Comparison of ENCODE assay signal across 1 cellular context in the genomic region with DNA sequence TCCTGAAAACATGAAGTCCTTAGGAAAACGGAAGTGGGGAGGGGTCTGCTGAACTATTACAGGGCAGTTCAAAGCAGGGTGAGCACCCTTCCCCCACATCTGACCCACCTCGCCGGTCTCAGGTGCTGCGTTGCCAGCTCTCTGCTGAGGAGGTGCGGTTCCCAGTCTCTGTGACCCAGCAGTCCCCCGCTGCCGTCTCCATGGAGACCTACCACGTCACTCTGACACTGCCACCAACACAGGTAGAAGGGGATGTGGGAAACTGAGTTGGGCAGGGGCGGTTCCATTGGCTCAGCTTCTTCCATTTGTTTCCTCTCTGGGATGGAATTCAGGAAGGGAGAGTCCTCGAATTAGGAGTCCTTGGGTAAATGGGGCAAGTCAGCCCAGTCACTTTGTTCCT.
TF ChIP-seq lines count a peak whose summit lies in the region.

No MANE protein-coding gene starts in this region.

TF ChIP-seq in GM23338, 12 proteins besides CTCF, POLR2A, EP300 and RAD21:
- TF ChIP-seq, protein P1, sequence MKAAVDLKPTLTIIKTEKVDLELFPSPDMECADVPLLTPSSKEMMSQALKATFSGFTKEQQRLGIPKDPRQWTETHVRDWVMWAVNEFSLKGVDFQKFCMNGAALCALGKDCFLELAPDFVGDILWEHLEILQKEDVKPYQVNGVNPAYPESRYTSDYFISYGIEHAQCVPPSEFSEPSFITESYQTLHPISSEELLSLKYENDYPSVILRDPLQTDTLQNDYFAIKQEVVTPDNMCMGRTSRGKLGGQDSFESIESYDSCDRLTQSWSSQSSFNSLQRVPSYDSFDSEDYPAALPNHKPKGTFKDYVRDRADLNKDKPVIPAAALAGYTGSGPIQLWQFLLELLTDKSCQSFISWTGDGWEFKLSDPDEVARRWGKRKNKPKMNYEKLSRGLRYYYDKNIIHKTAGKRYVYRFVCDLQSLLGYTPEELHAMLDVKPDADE (IDR thresholded peaks at IDR 0.05) = no peak
- no peak for TF ChIP-seq ZNF331 (CRISPR knock-in tag; IDR thresholded peaks at IDR 0.05; ENCODE audit: low read depth)
- TF ChIP-seq POLR2AphosphoS5 (IDR thresholded peaks at IDR 0.05; ENCODE audit: low read depth) = no peak
- no peak for TF ChIP-seq CREB1 (CRISPR knock-in tag; IDR thresholded peaks at IDR 0.05; ENCODE audit: low read depth)
- TF ChIP-seq STAT1 (IDR thresholded peaks at IDR 0.05; ENCODE audit: unreplicated experiment) = no peak
- no peak for TF ChIP-seq EZH2 (IDR thresholded peaks at IDR 0.05; ENCODE audit: low read depth, unreplicated experiment)
- no peak for TF ChIP-seq NANOG (IDR thresholded peaks at IDR 0.05; ENCODE audit: borderline replicate concordance)
- TF ChIP-seq, protein P2, sequence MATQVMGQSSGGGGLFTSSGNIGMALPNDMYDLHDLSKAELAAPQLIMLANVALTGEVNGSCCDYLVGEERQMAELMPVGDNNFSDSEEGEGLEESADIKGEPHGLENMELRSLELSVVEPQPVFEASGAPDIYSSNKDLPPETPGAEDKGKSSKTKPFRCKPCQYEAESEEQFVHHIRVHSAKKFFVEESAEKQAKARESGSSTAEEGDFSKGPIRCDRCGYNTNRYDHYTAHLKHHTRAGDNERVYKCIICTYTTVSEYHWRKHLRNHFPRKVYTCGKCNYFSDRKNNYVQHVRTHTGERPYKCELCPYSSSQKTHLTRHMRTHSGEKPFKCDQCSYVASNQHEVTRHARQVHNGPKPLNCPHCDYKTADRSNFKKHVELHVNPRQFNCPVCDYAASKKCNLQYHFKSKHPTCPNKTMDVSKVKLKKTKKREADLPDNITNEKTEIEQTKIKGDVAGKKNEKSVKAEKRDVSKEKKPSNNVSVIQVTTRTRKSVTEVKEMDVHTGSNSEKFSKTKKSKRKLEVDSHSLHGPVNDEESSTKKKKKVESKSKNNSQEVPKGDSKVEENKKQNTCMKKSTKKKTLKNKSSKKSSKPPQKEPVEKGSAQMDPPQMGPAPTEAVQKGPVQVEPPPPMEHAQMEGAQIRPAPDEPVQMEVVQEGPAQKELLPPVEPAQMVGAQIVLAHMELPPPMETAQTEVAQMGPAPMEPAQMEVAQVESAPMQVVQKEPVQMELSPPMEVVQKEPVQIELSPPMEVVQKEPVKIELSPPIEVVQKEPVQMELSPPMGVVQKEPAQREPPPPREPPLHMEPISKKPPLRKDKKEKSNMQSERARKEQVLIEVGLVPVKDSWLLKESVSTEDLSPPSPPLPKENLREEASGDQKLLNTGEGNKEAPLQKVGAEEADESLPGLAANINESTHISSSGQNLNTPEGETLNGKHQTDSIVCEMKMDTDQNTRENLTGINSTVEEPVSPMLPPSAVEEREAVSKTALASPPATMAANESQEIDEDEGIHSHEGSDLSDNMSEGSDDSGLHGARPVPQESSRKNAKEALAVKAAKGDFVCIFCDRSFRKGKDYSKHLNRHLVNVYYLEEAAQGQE (IDR thresholded peaks at IDR 0.05; ENCODE audit: unreplicated experiment) = no peak
- TF ChIP-seq EZH2phosphoT487 (IDR thresholded peaks at IDR 0.05; ENCODE audit: unreplicated experiment) = no peak
